Comparison of ENCODE assay signal across 1 cellular context in genomic region chr14:95707327-95707726, GRCh38.
TF ChIP-seq lines count a peak whose summit lies in the region.

No MANE protein-coding gene starts in this region.

TF ChIP-seq in GM12878, 131 proteins besides CTCF, POLR2A, EP300 and RAD21:
- TF ChIP-seq FOXM1 (IDR thresholded peaks at IDR 0.05; ENCODE audit: low read depth, low read length): no peak
- peak; percentile 65 for TF ChIP-seq SPI1 (IDR thresholded peaks at IDR 0.05; ENCODE audit: borderline replicate concordance, insufficient read depth, low read depth, low read length)
- TF ChIP-seq PBX3 (IDR thresholded peaks at IDR 0.05; ENCODE audit: insufficient replicate concordance, low read depth, low read length): no peak
- no peak for TF ChIP-seq SUPT20H (IDR thresholded peaks at IDR 0.05; ENCODE audit: borderline replicate concordance, control insufficient read depth, low read depth, low read length)
- no peak for TF ChIP-seq WRNIP1 (IDR thresholded peaks at IDR 0.05; ENCODE audit: borderline replicate concordance, low read depth, low read length)
TF ChIP-seq in GM12878: peak in this region for 1.
